In the genomic region with DNA sequence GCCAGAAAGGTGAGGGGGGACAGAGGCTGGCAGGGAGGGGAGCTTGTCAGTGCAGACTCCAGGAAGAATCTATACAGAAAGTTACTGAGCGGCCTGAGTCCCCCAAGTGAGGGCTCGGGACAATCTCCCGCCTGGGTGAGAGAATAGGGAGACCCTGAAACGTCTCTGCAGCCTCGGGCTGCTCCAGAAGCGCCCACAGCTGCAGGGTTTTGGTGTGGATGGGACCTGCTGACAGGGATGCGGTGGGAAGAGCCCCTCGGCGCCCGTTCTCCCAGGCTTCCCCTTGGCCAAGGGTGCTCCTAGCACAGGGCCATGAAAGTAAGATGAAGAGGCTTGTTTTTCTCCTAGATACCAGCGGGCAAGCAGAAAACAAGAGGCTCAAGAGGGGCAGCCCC, we compare ENCODE assay signal across 8 cellular contexts. TPM values are rescaled to one million over a fixed set of nuclear protein-coding genes. Genes with fewer than 3 reads are reported as not detected.
DNase-seq lines count a peak whose midpoint lies in the region; ATAC-seq lines count a peak whose summit lies in the region.

No MANE protein-coding gene starts in this region.

- no peaks in the 10 kb centered on the region for H3K27me3 ChIP-seq in iPS-20b (ENCODE audit: insufficient read depth, low read length)

- no peaks in the 10 kb centered on the region for H3K9me3 Mint-ChIP-seq in T-helper 1 cell treated with Interleukin-12 subunit alpha and Interleukin-12 subunit beta and Interleukin-4 antibody, amounts not matched to agents 30 μg/mL and 1 μg/mL, for 36 hours
- no peaks in the 10 kb centered on the region for H3K9me3 Mint-ChIP-seq in activated CD8-positive, alpha-beta memory T cell treated with anti-CD3 and anti-CD28 coated beads, Interleukin-2, amount 10 ng/mL, durations not matched to agents 7 days and 5 days (ENCODE audit: low read depth)

- no peaks in the 10 kb centered on the region for H3K9me3 ChIP-seq in iPS-20b (ENCODE audit: insufficient read depth, low read depth, low read length)

- CTCF ChIA-PET in activated CD8-positive, alpha-beta memory T cell treated with anti-CD3 and anti-CD28 coated beads, Interleukin-2, amount 10 ng/mL, durations not matched to agents 7 days and 5 days (lab: Charles Lee): interaction anchor here (0.7 to 4.2 kb wide), 12 partner anchors 9 to 204 kb away, joined by 3 to 19 read pairs (median 4); a partner anchor contains a TSS

- H3K4me1 Mint-ChIP-seq in T-helper 1 cell treated with Interleukin-12 subunit alpha and Interleukin-12 subunit beta and Interleukin-4 antibody, amounts not matched to agents 30 μg/mL and 1 μg/mL, for 36 hours (ENCODE audit: low read depth): peaks cover 40% of the 10 kb centered on the region
- peaks cover 45% of the 10 kb centered on the region for H3K4me1 Mint-ChIP-seq in activated CD8-positive, alpha-beta memory T cell treated with anti-CD3 and anti-CD28 coated beads, Interleukin-2, amount 10 ng/mL, durations not matched to agents 7 days and 5 days

- peak overlapping the region; percentile 92 for H3K4me3 Mint-ChIP-seq in T-helper 1 cell treated with Interleukin-12 subunit alpha and Interleukin-12 subunit beta and Interleukin-4 antibody, amounts not matched to agents 30 μg/mL and 1 μg/mL, for 36 hours
- peak overlapping the region; percentile 92 for H3K4me3 Mint-ChIP-seq in activated CD8-positive, alpha-beta memory T cell treated with anti-CD3 and anti-CD28 coated beads, Interleukin-2, amount 10 ng/mL, durations not matched to agents 7 days and 5 days

- no peaks in the 10 kb centered on the region for H3K27me3 Mint-ChIP-seq in T-helper 1 cell treated with Interleukin-12 subunit alpha and Interleukin-12 subunit beta and Interleukin-4 antibody, amounts not matched to agents 30 μg/mL and 1 μg/mL, for 36 hours (ENCODE audit: low read depth)
- no peaks in the 10 kb centered on the region for H3K27me3 Mint-ChIP-seq in activated CD8-positive, alpha-beta memory T cell treated with anti-CD3 and anti-CD28 coated beads, Interleukin-2, amount 10 ng/mL, durations not matched to agents 7 days and 5 days

- H3K36me3 Mint-ChIP-seq in T-helper 1 cell treated with Interleukin-12 subunit alpha and Interleukin-12 subunit beta and Interleukin-4 antibody, amounts not matched to agents 30 μg/mL and 1 μg/mL, for 36 hours (ENCODE audit: low read depth): peaks cover 21% of the 10 kb centered on the region
- peaks cover 22% of the 10 kb centered on the region for H3K36me3 Mint-ChIP-seq in activated CD8-positive, alpha-beta memory T cell treated with anti-CD3 and anti-CD28 coated beads, Interleukin-2, amount 10 ng/mL, durations not matched to agents 7 days and 5 days

- H3K4me3 ChIP-seq in iPS-20b (ENCODE audit: low read length): peak overlapping the region; percentile 97

- peaks cover 9% of the 10 kb centered on the region; the same call in 1 of the 2 replicates for H3K4me1 ChIP-seq in iPS-20b (ENCODE audit: insufficient read depth, low read length)

- peaks cover 39% of the 10 kb centered on the region for H3K36me3 ChIP-seq in iPS-20b (ENCODE audit: insufficient read depth, low read depth, low read length)

- DNase-seq in T-helper 1 cell (no peak), substantia nigra (lab: John Stamatoyannopoulos, UW) (no peak), iPS-NIHi7 (ENCODE audit: extremely low spot score) (no peak), ureter (ENCODE audit: low spot score) (no peak)
- no peak for DNase-seq in activated CD8-positive, alpha-beta memory T cell treated with anti-CD3 and anti-CD28 coated beads, Interleukin-2, amount 10 ng/mL, durations not matched to agents 7 days and 5 days

- ATAC-seq in activated CD8-positive, alpha-beta memory T cell treated with anti-CD3 and anti-CD28 coated beads, Interleukin-2, amount 10 ng/mL, durations not matched to agents 7 days and 5 days: peak; percentile 1
- ATAC-seq in GM18520 (IDR thresholded peaks at IDR 0.05; ENCODE audit: unreplicated experiment): no peak

- H3K9ac ChIP-seq in iPS-20b (ENCODE audit: low read depth, low read length): peak overlapping the region; percentile 94

- H3K27ac Mint-ChIP-seq in T-helper 1 cell treated with Interleukin-12 subunit alpha and Interleukin-12 subunit beta and Interleukin-4 antibody, amounts not matched to agents 30 μg/mL and 1 μg/mL, for 36 hours: peak overlapping the region; percentile 90
- H3K27ac Mint-ChIP-seq in activated CD8-positive, alpha-beta memory T cell treated with anti-CD3 and anti-CD28 coated beads, Interleukin-2, amount 10 ng/mL, durations not matched to agents 7 days and 5 days: peak overlapping the region; percentile 91

- H3K27ac ChIP-seq in iPS-20b (ENCODE audit: low read length) (no peak overlapping the region), substantia nigra (ENCODE audit: low read depth, low read length, poor library complexity, severe bottlenecking) (peak overlapping the region; percentile 84)

RNA-seq across cellular contexts. Expression of a gene that starts 0.7 kb away (rescaled TPM):
- total RNA-seq in activated CD8-positive, alpha-beta memory T cell treated with anti-CD3 and anti-CD28 coated beads, Interleukin-2, amount 10 ng/mL, durations not matched to agents 7 days and 5 days: 10 to 100 TPM; 24.1 to 25.7 TPM
- total RNA-seq in ureter: 17.6 TPM

RNA-seq across cellular contexts. Expression of a gene that starts 14.4 kb away (rescaled TPM):
- 10 to 100 TPM; 29.0 to 29.8 TPM for total RNA-seq in activated CD8-positive, alpha-beta memory T cell treated with anti-CD3 and anti-CD28 coated beads, Interleukin-2, amount 10 ng/mL, durations not matched to agents 7 days and 5 days
- total RNA-seq in ureter: 18.3 TPM
